ENCODE assay signal across 10 cellular contexts in the genomic region with DNA sequence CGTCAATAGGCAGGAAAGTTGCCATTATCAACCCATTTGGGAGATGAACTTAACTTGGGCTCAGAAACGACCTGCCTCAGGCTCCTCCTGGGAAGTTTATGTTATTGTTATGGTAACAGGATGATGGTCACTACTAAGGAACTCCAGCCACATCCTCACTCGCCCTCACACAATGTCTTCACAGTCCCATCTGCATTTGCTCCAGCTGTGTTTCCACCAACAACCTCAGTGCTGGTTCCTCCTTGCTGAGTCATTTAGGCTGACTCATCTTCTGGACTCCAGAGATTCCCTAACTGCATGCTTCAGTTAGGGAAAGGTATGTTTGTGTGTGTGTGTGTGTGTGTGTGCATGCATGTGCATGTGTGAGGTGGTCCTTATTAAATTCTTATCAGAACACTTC.
DNase-seq lines count a peak whose midpoint lies in the region; ATAC-seq and TF ChIP-seq lines count a peak whose summit lies in the region.
"Had no signal": no experiment of that assay in that cellular context is flagged by ENCODE, and none has a peak within 500 bp of the region (broad histone marks: within the 10 kb centered on the region; RNA-seq: fewer than 3 reads in every experiment).

No MANE protein-coding gene starts in this region.

- ATAC-seq in psoas muscle = peak; percentile 27 to 79 (median 66)
- ATAC-seq in HG03175 (IDR thresholded peaks at IDR 0.05; ENCODE audit: unreplicated experiment) = no peak
- ATAC-seq: activated naive CD4-positive, alpha-beta T cell treated with anti-CD3 and anti-CD28 coated beads, Interleukin-2, amount 50 U/mL, for 72 hours had no signal

- H3K4me1 ChIP-seq in SK-N-SH (ENCODE audit: control insufficient read depth in 1 of 2, insufficient read depth in 2 of 2, low read depth in 1 of 2, low read length in 1 of 2) (peaks cover 0 to 50% of the 10 kb centered on the region in 2 experiments; a peak in 3 of 4 replicates), psoas muscle (no peaks in the 10 kb centered on the region)

- TF ChIP-seq RAD21 in SK-N-SH (IDR thresholded peaks at IDR 0.05; ENCODE audit: low read length) = no peak

- POLR2A ChIA-PET in SK-N-SH (lab: Yijun Ruan, JAX) = no interaction called here

- WGBS in SK-N-SH (ENCODE audit: low lambda C conversion rate) = 12% methylated on average over 3 of the region's 3 CpGs
- WGBS in psoas muscle, 3 donors = 32 to 39% (median 33%) methylated on average over 3 of the region's 3 CpGs

- no peaks in the 10 kb centered on the region for H4K20me1 ChIP-seq in SK-N-SH (ENCODE audit: insufficient read depth)

- no peaks in the 10 kb centered on the region for H3K79me2 ChIP-seq in SK-N-SH (ENCODE audit: insufficient read depth)

- H3K4me3 ChIP-seq in SK-N-SH (ENCODE audit: low read depth in 2 of 2, low read length in 1 of 2) = no peak overlapping the region
- H3K4me3 ChIP-seq in fibroblast of villous mesenchyme (ENCODE audit: low read depth, low read length) = no peak overlapping the region
- H3K4me3 ChIP-seq in psoas muscle = no peak overlapping the region

- TF ChIP-seq CTCF in SK-N-SH (IDR thresholded peaks at IDR 0.05) (no peak), fibroblast of villous mesenchyme (IDR thresholded peaks at IDR 0.05; ENCODE audit: insufficient read depth, low read depth, low read length) (no peak), psoas muscle (IDR thresholded peaks at IDR 0.05) (no peak)

- peaks cover 27% of the 10 kb centered on the region for H3F3A ChIP-seq in SK-N-SH (replicated peaks; ENCODE audit: insufficient read depth)

- no peak overlapping the region for H2AFZ ChIP-seq in SK-N-SH (ENCODE audit: low read depth)

- H3K27ac ChIP-seq in SK-N-SH (ENCODE audit: low read depth in 2 of 2, low read length in 1 of 2) (peak overlapping the region in 1 of 2 experiments; percentile 99; a peak in 2 of 4 replicates), psoas muscle (peak overlapping the region; percentile 16)

- no peaks in the 10 kb centered on the region for H3K9me2 ChIP-seq in SK-N-SH

- H3K4me2 ChIP-seq in SK-N-SH = peak overlapping the region; percentile 14; the same call in 1 of the 2 replicates

- peak; percentile 81 for DNase-seq in GM03348 (ENCODE audit: low spot score)
- DNase-seq in SK-N-SH = no peak
- DNase-seq in fibroblast of villous mesenchyme (ENCODE audit: low read depth) = peak; percentile 98
- DNase-seq in psoas muscle = peak in 1 of 2 donors; percentile 16
- no peak for DNase-seq in NCI-H1092 (lab: John Stamatoyannopoulos, UW)
- no peak for DNase-seq in middle frontal gyrus (ENCODE audit: extremely low spot score, low spot score)
- no peak for DNase-seq in effector CD4-positive, alpha-beta T cell
- DNase-seq: stimulated activated CD8-positive, alpha-beta memory T cell treated with anti-CD3 and anti-CD28 coated beads, Interleukin-4, amount 100 ng/mL, for 48 hours had no signal

- H3K36me3 ChIP-seq in SK-N-SH (replicated peaks in 1 of 2; ENCODE audit: control insufficient read depth in 1 of 2, insufficient read depth in 2 of 2, low read length in 1 of 2) (no peaks in the 10 kb centered on the region), psoas muscle (ENCODE audit: insufficient read depth in 1 of 2, low read depth in 1 of 2) (no peaks in the 10 kb centered on the region)

- peak overlapping the region; percentile 59 for H3K9ac ChIP-seq in SK-N-SH

- intact Hi-C loops in psoas muscle (cut with DNase I) = no loop called here

- H3K27me3 ChIP-seq in SK-N-SH (ENCODE audit: insufficient read depth) (no peaks in the 10 kb centered on the region), psoas muscle (ENCODE audit: insufficient read depth in 3 of 3, low read length in 2 of 3) (no peaks in the 10 kb centered on the region)

- CTCF ChIA-PET in SK-N-SH (lab: Yijun Ruan, JAX) = no interaction called here

- peak in 1 of 2 experiments; percentile 94; a peak in 2 of 4 replicates for TF ChIP-seq EP300 in SK-N-SH (IDR thresholded peaks at IDR 0.05; ENCODE audit: borderline replicate concordance in 1 of 2, low read depth in 1 of 2, low read length in 1 of 2)

- H3K9me3 ChIP-seq in SK-N-SH (no peaks in the 10 kb centered on the region), psoas muscle (no peaks in the 10 kb centered on the region)

TF ChIP-seq in SK-N-SH, 30 proteins besides CTCF, POLR2A, EP300 and RAD21 (continues in another document):
- TF ChIP-seq YY1 (IDR thresholded peaks at IDR 0.05; ENCODE audit: low read depth) (no peak), MXI1 (IDR thresholded peaks at IDR 0.05; ENCODE audit: low read depth, low read length) (no peak), TEAD4 (IDR thresholded peaks at IDR 0.05; ENCODE audit: borderline replicate concordance, insufficient read depth) (peak; percentile 84), SIN3A (IDR thresholded peaks at IDR 0.05; ENCODE audit: borderline replicate concordance, low read depth, low read length) (peak; percentile 65; the same call in 1 of the 2 replicates), TCF12 (IDR thresholded peaks at IDR 0.05) (peak; percentile 96), NFIC (IDR thresholded peaks at IDR 0.05; ENCODE audit: borderline replicate concordance) (peak; percentile 68), RFX5 (IDR thresholded peaks at IDR 0.05; ENCODE audit: low read length) (no peak), FOSL2 (IDR thresholded peaks at IDR 0.05; ENCODE audit: borderline replicate concordance, low read depth) (peak; percentile 100), REST (IDR thresholded peaks at IDR 0.05; ENCODE audit: low read depth, low read length) (peak; percentile 54), JUND (IDR thresholded peaks at IDR 0.05) (peak; percentile 99), SMC3 (IDR thresholded peaks at IDR 0.05; ENCODE audit: low read depth, low read length) (no peak), MAX (IDR thresholded peaks at IDR 0.05; ENCODE audit: low read depth) (peak; percentile 83; the same call in 1 of the 2 replicates), FOXM1 (IDR thresholded peaks at IDR 0.05; ENCODE audit: low read depth) (no peak), ELF1 (IDR thresholded peaks at IDR 0.05) (peak; percentile 25; the same call in 1 of the 2 replicates), MEF2A (IDR thresholded peaks at IDR 0.05; ENCODE audit: borderline replicate concordance, low read depth) (no peak), RXRA (IDR thresholded peaks at IDR 0.05; ENCODE audit: borderline replicate concordance, low read depth) (peak; percentile 50; the same call in 1 of the 2 replicates), EZH2phosphoT487 (IDR thresholded peaks at IDR 0.05; ENCODE audit: borderline replicate concordance, low read depth) (no peak)
- TF ChIP-seq, protein P1, sequence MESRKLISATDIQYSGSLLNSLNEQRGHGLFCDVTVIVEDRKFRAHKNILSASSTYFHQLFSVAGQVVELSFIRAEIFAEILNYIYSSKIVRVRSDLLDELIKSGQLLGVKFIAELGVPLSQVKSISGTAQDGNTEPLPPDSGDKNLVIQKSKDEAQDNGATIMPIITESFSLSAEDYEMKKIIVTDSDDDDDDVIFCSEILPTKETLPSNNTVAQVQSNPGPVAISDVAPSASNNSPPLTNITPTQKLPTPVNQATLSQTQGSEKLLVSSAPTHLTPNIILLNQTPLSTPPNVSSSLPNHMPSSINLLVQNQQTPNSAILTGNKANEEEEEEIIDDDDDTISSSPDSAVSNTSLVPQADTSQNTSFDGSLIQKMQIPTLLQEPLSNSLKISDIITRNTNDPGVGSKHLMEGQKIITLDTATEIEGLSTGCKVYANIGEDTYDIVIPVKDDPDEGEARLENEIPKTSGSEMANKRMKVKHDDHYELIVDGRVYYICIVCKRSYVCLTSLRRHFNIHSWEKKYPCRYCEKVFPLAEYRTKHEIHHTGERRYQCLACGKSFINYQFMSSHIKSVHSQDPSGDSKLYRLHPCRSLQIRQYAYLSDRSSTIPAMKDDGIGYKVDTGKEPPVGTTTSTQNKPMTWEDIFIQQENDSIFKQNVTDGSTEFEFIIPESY (IDR thresholded peaks at IDR 0.05; ENCODE audit: borderline replicate concordance, low read depth) = peak; percentile 72; the same call in 1 of the 2 replicates
- TF ChIP-seq, protein P2, sequence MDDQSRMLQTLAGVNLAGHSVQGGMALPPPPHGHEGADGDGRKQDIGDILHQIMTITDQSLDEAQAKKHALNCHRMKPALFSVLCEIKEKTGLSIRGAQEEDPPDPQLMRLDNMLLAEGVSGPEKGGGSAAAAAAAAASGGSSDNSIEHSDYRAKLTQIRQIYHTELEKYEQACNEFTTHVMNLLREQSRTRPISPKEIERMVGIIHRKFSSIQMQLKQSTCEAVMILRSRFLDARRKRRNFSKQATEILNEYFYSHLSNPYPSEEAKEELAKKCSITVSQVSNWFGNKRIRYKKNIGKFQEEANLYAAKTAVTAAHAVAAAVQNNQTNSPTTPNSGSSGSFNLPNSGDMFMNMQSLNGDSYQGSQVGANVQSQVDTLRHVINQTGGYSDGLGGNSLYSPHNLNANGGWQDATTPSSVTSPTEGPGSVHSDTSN (IDR thresholded peaks at IDR 0.05) = peak; percentile 81

Comparison
In these comparisons a context has a peak if more than half of its experiments do, and no peak if none do; other contexts are left out.
1. DNase-seq: peak in GM03348 (single experiment) and fibroblast of villous mesenchyme (single experiment); none in SK-N-SH (single experiment), NCI-H1092 (single experiment), middle frontal gyrus (single experiment) and effector CD4-positive, alpha-beta T cell (single experiment).